In genomic region chr12:103965590-103966407, GRCh38 we compare ENCODE assay signal across 1 cellular context.
TF ChIP-seq lines count a peak whose summit lies in the region.

TSS of gene TDG (plus strand) at chr12:103965872. CDS start at chr12:103966038, 166 bp downstream.

TF ChIP-seq in HepG2, 621 proteins besides CTCF, POLR2A, EP300 and RAD21 (continued from another document and continues in another):
- TF ChIP-seq ZNF75D (CRISPR knock-in tag; IDR thresholded peaks at IDR 0.05; ENCODE audit: borderline replicate concordance) = no peak; the same call in 1 of the 2 replicates
- peak; percentile 31 for TF ChIP-seq HNRNPH1 (optimal IDR thresholded peaks at IDR 0.05; ENCODE audit: low read depth, low read length)
- peak; percentile 99 for TF ChIP-seq ZNF574 (CRISPR knock-in tag; IDR thresholded peaks at IDR 0.05)
- no peak for TF ChIP-seq ZSCAN9 (CRISPR knock-in tag; IDR thresholded peaks at IDR 0.05; ENCODE audit: borderline replicate concordance)
- TF ChIP-seq HNRNPL (IDR thresholded peaks at IDR 0.05; ENCODE audit: low read depth, low read length) = peak; percentile 86
- TF ChIP-seq, protein P1, sequence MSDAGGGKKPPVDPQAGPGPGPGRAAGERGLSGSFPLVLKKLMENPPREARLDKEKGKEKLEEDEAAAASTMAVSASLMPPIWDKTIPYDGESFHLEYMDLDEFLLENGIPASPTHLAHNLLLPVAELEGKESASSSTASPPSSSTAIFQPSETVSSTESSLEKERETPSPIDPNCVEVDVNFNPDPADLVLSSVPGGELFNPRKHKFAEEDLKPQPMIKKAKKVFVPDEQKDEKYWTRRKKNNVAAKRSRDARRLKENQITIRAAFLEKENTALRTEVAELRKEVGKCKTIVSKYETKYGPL (CRISPR knock-in tag; IDR thresholded peaks at IDR 0.05) = no peak; the same call in 1 of the 2 replicates
- TF ChIP-seq ISL2 (CRISPR knock-in tag; IDR thresholded peaks at IDR 0.05) = peak; percentile 74; the same call in 1 of the 2 replicates
- TF ChIP-seq KDM6A (CRISPR knock-in tag; IDR thresholded peaks at IDR 0.05; ENCODE audit: low read depth) = no peak
- TF ChIP-seq KLF15 (CRISPR knock-in tag; IDR thresholded peaks at IDR 0.05; ENCODE audit: borderline replicate concordance) = no peak
- peak; percentile 97 for TF ChIP-seq KAT7 (CRISPR knock-in tag; IDR thresholded peaks at IDR 0.05; ENCODE audit: borderline replicate concordance)
- TF ChIP-seq ZNF619 (CRISPR knock-in tag; IDR thresholded peaks at IDR 0.05) = peak; percentile 95
- TF ChIP-seq ZFP41 (CRISPR knock-in tag; IDR thresholded peaks at IDR 0.05; ENCODE audit: borderline replicate concordance) = peak; percentile 80; the same call in 1 of the 2 replicates
- TF ChIP-seq ZBTB7A (CRISPR knock-in tag; IDR thresholded peaks at IDR 0.05) = peak; percentile 91
- peak; percentile 88 for TF ChIP-seq SP4 (CRISPR knock-in tag; IDR thresholded peaks at IDR 0.05)
- no peak for TF ChIP-seq HNF1A (IDR thresholded peaks at IDR 0.05; ENCODE audit: low read depth)
- no peak; the same call in 1 of the 2 replicates for TF ChIP-seq HNF1A (CRISPR knock-in tag; IDR thresholded peaks at IDR 0.05; ENCODE audit: borderline replicate concordance)
- peak; percentile 94; the same call in 1 of the 2 replicates for TF ChIP-seq ZNF33A (CRISPR knock-in tag; IDR thresholded peaks at IDR 0.05; ENCODE audit: borderline replicate concordance)
- TF ChIP-seq, protein P2, sequence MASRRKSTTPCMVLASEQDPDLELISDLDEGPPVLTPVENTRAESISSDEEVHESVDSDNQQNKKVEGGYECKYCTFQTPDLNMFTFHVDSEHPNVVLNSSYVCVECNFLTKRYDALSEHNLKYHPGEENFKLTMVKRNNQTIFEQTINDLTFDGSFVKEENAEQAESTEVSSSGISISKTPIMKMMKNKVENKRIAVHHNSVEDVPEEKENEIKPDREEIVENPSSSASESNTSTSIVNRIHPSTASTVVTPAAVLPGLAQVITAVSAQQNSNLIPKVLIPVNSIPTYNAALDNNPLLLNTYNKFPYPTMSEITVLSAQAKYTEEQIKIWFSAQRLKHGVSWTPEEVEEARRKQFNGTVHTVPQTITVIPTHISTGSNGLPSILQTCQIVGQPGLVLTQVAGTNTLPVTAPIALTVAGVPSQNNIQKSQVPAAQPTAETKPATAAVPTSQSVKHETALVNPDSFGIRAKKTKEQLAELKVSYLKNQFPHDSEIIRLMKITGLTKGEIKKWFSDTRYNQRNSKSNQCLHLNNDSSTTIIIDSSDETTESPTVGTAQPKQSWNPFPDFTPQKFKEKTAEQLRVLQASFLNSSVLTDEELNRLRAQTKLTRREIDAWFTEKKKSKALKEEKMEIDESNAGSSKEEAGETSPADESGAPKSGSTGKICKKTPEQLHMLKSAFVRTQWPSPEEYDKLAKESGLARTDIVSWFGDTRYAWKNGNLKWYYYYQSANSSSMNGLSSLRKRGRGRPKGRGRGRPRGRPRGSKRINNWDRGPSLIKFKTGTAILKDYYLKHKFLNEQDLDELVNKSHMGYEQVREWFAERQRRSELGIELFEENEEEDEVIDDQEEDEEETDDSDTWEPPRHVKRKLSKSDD (CRISPR knock-in tag; IDR thresholded peaks at IDR 0.05; ENCODE audit: low read depth) = no peak
- TF ChIP-seq TAF1 (CRISPR knock-in tag; IDR thresholded peaks at IDR 0.05) = peak; percentile 95
- TF ChIP-seq ZNF33B (CRISPR knock-in tag; IDR thresholded peaks at IDR 0.05) = peak; percentile 96
- TF ChIP-seq ZNF607 (CRISPR knock-in tag; IDR thresholded peaks at IDR 0.05; ENCODE audit: borderline replicate concordance) = peak; percentile 81
- TF ChIP-seq ZSCAN30 (CRISPR knock-in tag; IDR thresholded peaks at IDR 0.05) = 0 out of 2 replicates have a peak, but pooled peaks have one; percentile 7
- TF ChIP-seq SP5 (CRISPR knock-in tag; IDR thresholded peaks at IDR 0.05; ENCODE audit: borderline replicate concordance, low read depth) = peak; percentile 42; the same call in 1 of the 2 replicates
- TF ChIP-seq JUN (CRISPR knock-in tag; IDR thresholded peaks at IDR 0.05) = 0 out of 2 replicates have a peak, but pooled peaks have one; percentile 11
- no peak for TF ChIP-seq HDAC6 (IDR thresholded peaks at IDR 0.05; ENCODE audit: low read depth, low read length)
- no peak for TF ChIP-seq NFIB (CRISPR knock-in tag; IDR thresholded peaks at IDR 0.05; ENCODE audit: borderline replicate concordance)
- TF ChIP-seq, protein P3, sequence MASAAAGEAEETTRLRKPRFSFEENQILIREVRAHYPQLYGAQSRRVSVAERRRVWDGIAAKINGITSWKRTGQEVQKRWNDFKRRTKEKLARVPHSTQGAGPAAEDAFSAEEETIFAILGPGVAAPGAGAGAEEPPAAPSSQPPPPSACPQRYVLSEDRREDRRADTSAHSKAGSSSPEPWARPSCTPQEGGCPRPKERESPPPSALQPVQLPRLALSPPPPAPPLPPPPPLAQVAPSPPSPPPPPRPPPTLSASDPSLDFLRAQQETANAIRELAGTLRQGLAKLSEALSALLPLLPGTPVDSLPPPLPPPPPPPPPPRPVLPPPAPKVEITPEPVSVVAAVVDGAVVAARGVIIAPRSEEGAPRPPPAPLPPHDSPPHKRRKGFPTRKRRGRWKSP (CRISPR knock-in tag; IDR thresholded peaks at IDR 0.05) = 0 out of 2 replicates have a peak, but pooled peaks have one; percentile 59
- TF ChIP-seq SAP130 (CRISPR knock-in tag; IDR thresholded peaks at IDR 0.05; ENCODE audit: low read depth) = peak; percentile 95
- TF ChIP-seq RXRA (CRISPR knock-in tag; IDR thresholded peaks at IDR 0.05) = peak; percentile 74; the same call in 1 of the 2 replicates
- TF ChIP-seq, protein P4, sequence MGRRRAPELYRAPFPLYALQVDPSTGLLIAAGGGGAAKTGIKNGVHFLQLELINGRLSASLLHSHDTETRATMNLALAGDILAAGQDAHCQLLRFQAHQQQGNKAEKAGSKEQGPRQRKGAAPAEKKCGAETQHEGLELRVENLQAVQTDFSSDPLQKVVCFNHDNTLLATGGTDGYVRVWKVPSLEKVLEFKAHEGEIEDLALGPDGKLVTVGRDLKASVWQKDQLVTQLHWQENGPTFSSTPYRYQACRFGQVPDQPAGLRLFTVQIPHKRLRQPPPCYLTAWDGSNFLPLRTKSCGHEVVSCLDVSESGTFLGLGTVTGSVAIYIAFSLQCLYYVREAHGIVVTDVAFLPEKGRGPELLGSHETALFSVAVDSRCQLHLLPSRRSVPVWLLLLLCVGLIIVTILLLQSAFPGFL (CRISPR knock-in tag; IDR thresholded peaks at IDR 0.05) = no peak
- peak; percentile 96 for TF ChIP-seq ZNF350 (CRISPR knock-in tag; IDR thresholded peaks at IDR 0.05; ENCODE audit: borderline replicate concordance, low read depth)
- TF ChIP-seq ARHGAP35 (CRISPR knock-in tag; IDR thresholded peaks at IDR 0.05; ENCODE audit: borderline replicate concordance) = peak; percentile 46; the same call in 1 of the 2 replicates
- TF ChIP-seq ZNF557 (CRISPR knock-in tag; IDR thresholded peaks at IDR 0.05) = peak; percentile 76; the same call in 1 of the 2 replicates
- peak; percentile 92 for TF ChIP-seq HOXA5 (CRISPR knock-in tag; IDR thresholded peaks at IDR 0.05)
- TF ChIP-seq KAT8 (CRISPR knock-in tag; IDR thresholded peaks at IDR 0.05) = peak; percentile 96
- TF ChIP-seq ZNF138 (CRISPR knock-in tag; IDR thresholded peaks at IDR 0.05; ENCODE audit: low read depth) = peak; percentile 27; the same call in 1 of the 2 replicates
- TF ChIP-seq, protein P5, sequence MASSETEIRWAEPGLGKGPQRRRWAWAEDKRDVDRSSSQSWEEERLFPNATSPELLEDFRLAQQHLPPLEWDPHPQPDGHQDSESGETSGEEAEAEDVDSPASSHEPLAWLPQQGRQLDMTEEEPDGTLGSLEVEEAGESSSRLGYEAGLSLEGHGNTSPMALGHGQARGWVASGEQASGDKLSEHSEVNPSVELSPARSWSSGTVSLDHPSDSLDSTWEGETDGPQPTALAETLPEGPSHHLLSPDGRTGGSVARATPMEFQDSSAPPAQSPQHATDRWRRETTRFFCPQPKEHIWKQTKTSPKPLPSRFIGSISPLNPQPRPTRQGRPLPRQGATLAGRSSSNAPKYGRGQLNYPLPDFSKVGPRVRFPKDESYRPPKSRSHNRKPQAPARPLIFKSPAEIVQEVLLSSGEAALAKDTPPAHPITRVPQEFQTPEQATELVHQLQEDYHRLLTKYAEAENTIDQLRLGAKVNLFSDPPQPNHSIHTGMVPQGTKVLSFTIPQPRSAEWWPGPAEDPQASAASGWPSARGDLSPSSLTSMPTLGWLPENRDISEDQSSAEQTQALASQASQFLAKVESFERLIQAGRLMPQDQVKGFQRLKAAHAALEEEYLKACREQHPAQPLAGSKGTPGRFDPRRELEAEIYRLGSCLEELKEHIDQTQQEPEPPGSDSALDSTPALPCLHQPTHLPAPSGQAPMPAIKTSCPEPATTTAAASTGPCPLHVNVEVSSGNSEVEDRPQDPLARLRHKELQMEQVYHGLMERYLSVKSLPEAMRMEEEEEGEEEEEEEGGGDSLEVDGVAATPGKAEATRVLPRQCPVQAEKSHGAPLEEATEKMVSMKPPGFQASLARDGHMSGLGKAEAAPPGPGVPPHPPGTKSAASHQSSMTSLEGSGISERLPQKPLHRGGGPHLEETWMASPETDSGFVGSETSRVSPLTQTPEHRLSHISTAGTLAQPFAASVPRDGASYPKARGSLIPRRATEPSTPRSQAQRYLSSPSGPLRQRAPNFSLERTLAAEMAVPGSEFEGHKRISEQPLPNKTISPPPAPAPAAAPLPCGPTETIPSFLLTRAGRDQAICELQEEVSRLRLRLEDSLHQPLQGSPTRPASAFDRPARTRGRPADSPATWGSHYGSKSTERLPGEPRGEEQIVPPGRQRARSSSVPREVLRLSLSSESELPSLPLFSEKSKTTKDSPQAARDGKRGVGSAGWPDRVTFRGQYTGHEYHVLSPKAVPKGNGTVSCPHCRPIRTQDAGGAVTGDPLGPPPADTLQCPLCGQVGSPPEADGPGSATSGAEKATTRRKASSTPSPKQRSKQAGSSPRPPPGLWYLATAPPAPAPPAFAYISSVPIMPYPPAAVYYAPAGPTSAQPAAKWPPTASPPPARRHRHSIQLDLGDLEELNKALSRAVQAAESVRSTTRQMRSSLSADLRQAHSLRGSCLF (CRISPR knock-in tag; IDR thresholded peaks at IDR 0.05; ENCODE audit: borderline replicate concordance) = no peak
- TF ChIP-seq SRSF4 (IDR thresholded peaks at IDR 0.05; ENCODE audit: low read depth, low read length, poor library complexity, severe bottlenecking) = no peak
- no peak for TF ChIP-seq SRF (IDR thresholded peaks at IDR 0.05; ENCODE audit: low read depth, low read length)
- TF ChIP-seq ZNF629 (CRISPR knock-in tag; conservative IDR thresholded peaks at IDR 0.05) = no peak; the same call in 1 of the 2 replicates
- peak; percentile 79 for TF ChIP-seq CREB1 (IDR thresholded peaks at IDR 0.05)
- peak; percentile 88 for TF ChIP-seq CREB1 (CRISPR knock-in tag; IDR thresholded peaks at IDR 0.05)
- TF ChIP-seq ZNF614 (CRISPR knock-in tag; IDR thresholded peaks at IDR 0.05; ENCODE audit: borderline replicate concordance) = 0 out of 2 replicates have a peak, but pooled peaks have one; percentile 53
- TF ChIP-seq NFATC3 (CRISPR knock-in tag; IDR thresholded peaks at IDR 0.05) = peak; percentile 86; the same call in 1 of the 2 replicates
- TF ChIP-seq ISX (CRISPR knock-in tag; conservative IDR thresholded peaks at IDR 0.05) = no peak
- 0 out of 2 replicates have a peak, but pooled peaks have one; percentile 23 for TF ChIP-seq ZNF639 (CRISPR knock-in tag; conservative IDR thresholded peaks at IDR 0.05)
